In genomic region chr17:58412910-58413630, GRCh38 we compare ENCODE assay signal across 1 cellular context.
TF ChIP-seq lines count a peak whose summit lies in the region.

No MANE protein-coding gene starts in this region.

TF ChIP-seq in GM12878, 131 proteins besides CTCF, POLR2A, EP300 and RAD21 (continued from another document):
- TF ChIP-seq E2F8 (IDR thresholded peaks at IDR 0.05; ENCODE audit: low read depth, partially characterized antibody) (no peak), NBN (IDR thresholded peaks at IDR 0.05) (no peak), SMARCA5 (IDR thresholded peaks at IDR 0.05) (no peak), ZBTB40 (IDR thresholded peaks at IDR 0.05; ENCODE audit: borderline replicate concordance) (peak; percentile 40; the same call in 1 of the 2 replicates)
